Comparison of ENCODE assay signal across 8 cellular contexts in genomic region chr1:209248649-209249279, GRCh38.
DNase-seq lines count a peak whose midpoint lies in the region; ATAC-seq and TF ChIP-seq lines count a peak whose summit lies in the region.

No MANE protein-coding gene starts in this region.

- no peaks in the 10 kb centered on the region for H3K4me1 ChIP-seq in parathyroid adenoma

- no peaks in the 10 kb centered on the region for H3K36me3 ChIP-seq in parathyroid adenoma (ENCODE audit: control insufficient read depth, insufficient read depth, low read length)

- no peaks in the 10 kb centered on the region for H3K36me3 Mint-ChIP-seq in activated T-cell treated with anti-CD3 and anti-CD28 coated beads, Interleukin-2, amount 50 U/mL, for 72 hours (ENCODE audit: insufficient read depth in 2 of 2)

- no peaks in the 10 kb centered on the region for H3K27me3 Mint-ChIP-seq in activated T-cell treated with anti-CD3 and anti-CD28 coated beads, Interleukin-2, amount 50 U/mL, for 72 hours (ENCODE audit: low read depth)

- no peak overlapping the region for H3K9ac ChIP-seq in parathyroid adenoma

- no peak overlapping the region for H3K4me2 ChIP-seq in parathyroid adenoma (ENCODE audit: low read length)

- peak; percentile 85 for TF ChIP-seq CTCF in parathyroid adenoma (IDR thresholded peaks at IDR 0.05)

- no peaks in the 10 kb centered on the region for H3K27me3 ChIP-seq in parathyroid adenoma (ENCODE audit: control insufficient read depth, insufficient read depth, low read length)

- DNase-seq in ELF-1 (ENCODE audit: low read depth, low spot score) (peak; percentile 71), HT1080 (ENCODE audit: low read depth) (peak; percentile 71), NCI-H774 (lab: John Stamatoyannopoulos, UW) (peak; percentile 64), germinal center (ENCODE audit: low spot score) (peak; percentile 44), mesenteric fat pad (ENCODE audit: low spot score) (no peak)
- peak; percentile 31 to 47 for DNase-seq in activated T-cell treated with anti-CD3 and anti-CD28 coated beads, Interleukin-2, amount 50 U/mL, for 72 hours

- no peak overlapping the region for H3K4me3 Mint-ChIP-seq in activated T-cell treated with anti-CD3 and anti-CD28 coated beads, Interleukin-2, amount 50 U/mL, for 72 hours

- peak; percentile 77 for ATAC-seq in GM21447 (IDR thresholded peaks at IDR 0.05; ENCODE audit: unreplicated experiment)
- peak in 1 of 2 donors; percentile 33 for ATAC-seq in activated T-cell treated with anti-CD3 and anti-CD28 coated beads, Interleukin-2, amount 50 U/mL, for 72 hours (replicated peaks in 1 of 2)

- no peaks in the 10 kb centered on the region for H3K4me1 Mint-ChIP-seq in activated T-cell treated with anti-CD3 and anti-CD28 coated beads, Interleukin-2, amount 50 U/mL, for 72 hours (ENCODE audit: low read depth)

- H3K4me3 ChIP-seq in parathyroid adenoma (ENCODE audit: low read depth, low read length) = no peak overlapping the region

- H2AFZ ChIP-seq in parathyroid adenoma = no peak overlapping the region

- no peaks in the 10 kb centered on the region for H3K79me2 ChIP-seq in parathyroid adenoma

- H3K9me3 ChIP-seq in parathyroid adenoma (ENCODE audit: control insufficient read depth, low read length) = no peaks in the 10 kb centered on the region

- no peaks in the 10 kb centered on the region for H3K9me3 Mint-ChIP-seq in activated T-cell treated with anti-CD3 and anti-CD28 coated beads, Interleukin-2, amount 50 U/mL, for 72 hours

- H3K27ac Mint-ChIP-seq in activated T-cell treated with anti-CD3 and anti-CD28 coated beads, Interleukin-2, amount 50 U/mL, for 72 hours = no peak overlapping the region

- no peak overlapping the region for H3K27ac ChIP-seq in parathyroid adenoma
